Comparison of ENCODE assay signal across 17 cellular contexts in the genomic region with DNA sequence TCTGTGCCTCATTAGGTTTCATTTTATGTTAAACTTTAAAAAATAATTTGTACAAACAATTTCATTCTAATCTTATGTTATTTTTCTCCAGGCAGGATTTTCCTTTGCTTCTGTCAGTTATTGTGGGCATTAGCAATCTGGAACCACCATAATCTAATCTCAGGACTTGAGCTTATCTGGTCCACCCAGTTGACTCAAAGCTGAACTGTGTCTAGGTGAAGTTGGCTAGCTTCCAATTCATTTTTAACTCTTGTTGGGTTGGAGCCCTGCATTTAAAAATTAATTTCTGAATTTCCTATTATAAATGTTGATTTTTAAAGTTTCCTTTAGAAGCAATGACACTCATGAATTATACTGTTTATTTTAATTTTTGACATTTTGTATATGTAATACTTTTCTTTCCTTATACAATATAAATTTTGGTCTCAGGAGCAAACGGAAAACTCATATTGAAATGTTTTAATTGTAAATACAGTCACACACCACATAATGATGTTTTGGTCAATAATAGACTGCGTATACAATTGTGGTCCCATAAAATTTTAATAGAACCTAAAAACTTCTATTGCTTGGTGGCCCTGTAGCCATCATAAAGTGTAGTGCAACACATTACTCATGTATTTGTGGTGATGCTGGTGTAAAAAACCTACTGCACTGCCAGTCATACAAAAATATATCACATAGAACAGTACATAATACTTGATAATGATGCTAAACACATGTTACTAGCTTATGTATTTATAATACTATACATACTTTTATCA.
DNase-seq lines count a peak whose midpoint lies in the region; FAIRE-seq and TF ChIP-seq lines count a peak whose summit lies in the region.
"Had no signal": no experiment of that assay in that cellular context is flagged by ENCODE, and none has a peak within 500 bp of the region (broad histone marks: within the 10 kb centered on the region; RNA-seq: fewer than 3 reads in every experiment).

No MANE protein-coding gene starts in this region.

- POLR2A ChIA-PET in CD4-positive, alpha-beta memory T cell (lab: Charles Lee; ENCODE audit: partially characterized antibody) = no interaction called here

- no peak for TF ChIP-seq CTCF in D721Med (IDR thresholded peaks at IDR 0.05; ENCODE audit: insufficient read depth, missing control alignments)

- no peak overlapping the region for H3K4me3 Mint-ChIP-seq in CD4-positive, alpha-beta memory T cell
- H3K4me3 Mint-ChIP-seq: B cell; CD4-positive, alpha-beta T cell had no signal

- DNase-seq in NCI-H748 (lab: John Stamatoyannopoulos, UW; ENCODE audit: unreplicated experiment) (peak; percentile 1), NCI-H748 treated with DMSO at 0.1 percent for 48 hours (lab: John Stamatoyannopoulos, UW) (no peak), D721Med (ENCODE audit: insufficient read length, low spot score) (no peak), OCI-M1 (lab: John Stamatoyannopoulos, UW) (peak; percentile 82), amniotic epithelial cell (ENCODE audit: low read depth) (peak; percentile 25)
- no peak for DNase-seq in stimulated activated naive CD4-positive, alpha-beta T cell (lab: John Stamatoyannopoulos, UW)
- DNase-seq in CD4-positive, alpha-beta memory T cell = no peak
- DNase-seq: C1 segment of cervical spinal cord; CD4-positive, alpha-beta T cell; DND-41; GDM1; GOT3 had no signal

- H3K4me1 Mint-ChIP-seq in CD4-positive, alpha-beta memory T cell = no peaks in the 10 kb centered on the region
- H3K4me1 Mint-ChIP-seq: B cell had no signal

- H3K27ac Mint-ChIP-seq in CD4-positive, alpha-beta memory T cell = no peak overlapping the region
- H3K27ac Mint-ChIP-seq: B cell; CD4-positive, alpha-beta T cell had no signal

- no peaks in the 10 kb centered on the region for H3K36me3 ChIP-seq in CD4-positive, alpha-beta memory T cell (ENCODE audit: insufficient read depth, low read length)
- H3K36me3 ChIP-seq: HAP-1 had no signal

- H3K9me3 Mint-ChIP-seq in CD4-positive, alpha-beta memory T cell = peaks cover 0 to 3% (median 2%) of the 10 kb centered on the region in 8 donors
- H3K9me3 Mint-ChIP-seq: CD4-positive, alpha-beta T cell had no signal

- H3K4me1 ChIP-seq in CD4-positive, alpha-beta memory T cell (ENCODE audit: insufficient read depth, low read length) = no peaks in the 10 kb centered on the region
- H3K4me1 ChIP-seq: HAP-1 had no signal

- CTCF ChIA-PET in CD4-positive, alpha-beta memory T cell (lab: Charles Lee; ENCODE audit: partially characterized antibody) = no interaction called here

- H3K9me3 ChIP-seq in CD4-positive, alpha-beta memory T cell (ENCODE audit: control insufficient read depth in 1 of 2, low read length in 2 of 2) = no peaks in the 10 kb centered on the region
- H3K9me3 ChIP-seq: HAP-1 had no signal

- no peak overlapping the region for H3K27ac ChIP-seq in CD4-positive, alpha-beta memory T cell (ENCODE audit: low read depth, low read length)

- H3K27me3 ChIP-seq in CD4-positive, alpha-beta memory T cell (ENCODE audit: insufficient read depth, low read length) = no peaks in the 10 kb centered on the region

- H3K27me3 Mint-ChIP-seq in CD4-positive, alpha-beta memory T cell = no peaks in the 10 kb centered on the region
- H3K27me3 Mint-ChIP-seq: B cell; CD4-positive, alpha-beta T cell had no signal

- FAIRE-seq in D721Med (lab: Jason Lieb, UNC) = peak; percentile 35
- FAIRE-seq: A204.1, GM12892, GM19239 had no signal

- intact Hi-C loops in CD4-positive, alpha-beta memory T cell (cut with micrococcal nuclease) = no loop called here

- H3K36me3 Mint-ChIP-seq in CD4-positive, alpha-beta memory T cell = no peaks in the 10 kb centered on the region

- H3K4me3 ChIP-seq in CD4-positive, alpha-beta memory T cell (ENCODE audit: low read length in 2 of 2) = no peak overlapping the region
- H3K4me3 ChIP-seq: HAP-1 had no signal

Comparison
In these comparisons a context has a peak if more than half of its experiments do, and no peak if none do; other contexts are left out.
1. DNase-seq: peak in NCI-H748 (single experiment), OCI-M1 (single experiment) and amniotic epithelial cell (single experiment); none in NCI-H748 treated with DMSO at 0.1 percent for 48 hours (single experiment), D721Med (single experiment), stimulated activated naive CD4-positive, alpha-beta T cell (0 of 6) and CD4-positive, alpha-beta memory T cell (0 of 5).